ENCODE assay signal across 10 cellular contexts in the genomic region with DNA sequence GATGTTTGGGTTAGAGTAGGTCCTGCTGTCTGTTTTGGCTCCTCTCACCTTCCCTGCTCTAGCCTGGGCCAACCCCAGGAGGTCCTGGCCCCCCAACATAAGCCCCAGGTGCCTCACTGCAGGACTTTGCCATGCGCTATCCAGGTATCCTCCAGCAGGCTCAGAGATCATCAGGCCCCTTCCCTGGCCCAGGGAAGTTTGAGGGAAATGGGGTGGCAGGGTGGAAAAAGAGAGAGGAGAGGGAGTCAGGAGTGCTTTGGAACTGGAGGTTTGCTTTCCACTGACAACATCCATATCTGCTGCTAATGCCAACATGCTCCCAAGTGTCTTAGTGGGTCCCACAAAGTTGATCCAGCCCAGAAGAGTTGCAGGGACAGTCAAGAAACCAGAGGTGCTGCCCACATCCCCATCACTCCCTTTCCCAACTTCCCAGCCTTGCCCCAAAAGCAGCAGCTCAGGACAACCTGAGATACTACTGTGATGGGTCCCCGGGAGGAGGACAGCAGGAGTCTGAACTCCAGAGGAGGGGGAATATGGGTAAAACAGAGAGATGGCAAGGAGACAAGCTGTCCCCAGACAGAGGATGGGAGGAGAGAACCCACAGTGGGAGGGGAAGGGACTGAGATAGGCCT. TPM values are rescaled to one million over a fixed set of nuclear protein-coding genes. Genes with fewer than 3 reads are reported as not detected.
DNase-seq lines count a peak whose midpoint lies in the region; FAIRE-seq and TF ChIP-seq lines count a peak whose summit lies in the region.
"Had no signal": no experiment of that assay in that cellular context is flagged by ENCODE, and none has a peak within 500 bp of the region (broad histone marks: within the 10 kb centered on the region; RNA-seq: fewer than 3 reads in every experiment).

No MANE protein-coding gene starts in this region.

- H2AFZ ChIP-seq in GM23248 (no peak overlapping the region), PC-9 (no peak overlapping the region)

- H3K9me2 ChIP-seq in GM23248 (ENCODE audit: insufficient read depth) (no peaks in the 10 kb centered on the region), PC-9 (ENCODE audit: insufficient read depth) (no peaks in the 10 kb centered on the region)

- H3K36me3 Mint-ChIP-seq in progenitor cell of endocrine pancreas (ENCODE audit: insufficient read depth): no peaks in the 10 kb centered on the region

- 48 to 50% methylated on average over 2 of the region's 2 CpGs for whole genome bisulfite sequencing in GM23248 (ENCODE audit: low coverage in 1 of 2, low lambda C conversion rate in 2 of 2, missing lambda C conversion rate in 2 of 2), 2 experiments

- H3K4me1 Mint-ChIP-seq in progenitor cell of endocrine pancreas (ENCODE audit: low read depth): peaks cover 30% of the 10 kb centered on the region

- no TSS peak for BruUV-seq in PC-9 (replicated peaks; lab: Mats Ljungman, UMichigan)

- no peak overlapping the region for H3K27ac Mint-ChIP-seq in progenitor cell of endocrine pancreas

- H3K9ac ChIP-seq in GM23248: peak overlapping the region; percentile 95
- H3K9ac ChIP-seq in skeletal muscle satellite cell (ENCODE audit: low read depth, low read length): peak overlapping the region; percentile 85

- no peak for FAIRE-seq in GM12891 (lab: Jason Lieb, UNC)

- TF ChIP-seq CTCF in PC-9 (conservative IDR thresholded peaks at IDR 0.05) (no peak), progenitor cell of endocrine pancreas (IDR thresholded peaks at IDR 0.05; ENCODE audit: unreplicated experiment) (no peak)

- peaks cover 2% of the 10 kb centered on the region for H3K27me3 Mint-ChIP-seq in progenitor cell of endocrine pancreas

- H3K9me3 ChIP-seq in GM23248 (ENCODE audit: low read depth) (no peaks in the 10 kb centered on the region), iPS-18c (ENCODE audit: control insufficient read depth, insufficient read depth, low read length) (no peaks in the 10 kb centered on the region), skeletal muscle satellite cell (replicated peaks; ENCODE audit: low read length) (no peaks in the 10 kb centered on the region), PC-9 (ENCODE audit: insufficient read depth, low read depth) (no peaks in the 10 kb centered on the region)

- peak overlapping the region; percentile 99 for H3K4me2 ChIP-seq in GM23248 (ENCODE audit: unreplicated experiment)
- peak overlapping the region; percentile 98 for H3K4me2 ChIP-seq in skeletal muscle satellite cell (ENCODE audit: low read length)
- H3K4me2 ChIP-seq in PC-9: no peak overlapping the region

- peak overlapping the region; percentile 87 for H3K4me3 ChIP-seq in GM23248
- H3K4me3 ChIP-seq in iPS-18c (ENCODE audit: insufficient read depth, low read depth, low read length): 0 out of 2 replicates have a peak overlapping the region, but pooled peaks have one; percentile 16
- peak overlapping the region; percentile 88 for H3K4me3 ChIP-seq in skeletal muscle satellite cell (ENCODE audit: low read length)
- no peak overlapping the region for H3K4me3 ChIP-seq in PC-9

- H3K27me3 ChIP-seq in GM23248 (replicated peaks; ENCODE audit: insufficient read depth) (no peaks in the 10 kb centered on the region), skeletal muscle satellite cell (ENCODE audit: control insufficient read depth, insufficient read depth, low read length) (no peaks in the 10 kb centered on the region), PC-9 (ENCODE audit: insufficient read depth, low read depth) (no peaks in the 10 kb centered on the region)

- H3K79me2 ChIP-seq in GM23248 (ENCODE audit: insufficient read depth) (peaks cover 32% of the 10 kb centered on the region), PC-9 (ENCODE audit: low read depth) (peaks cover 12% of the 10 kb centered on the region)

- POLR2A ChIA-PET in PC-9 (lab: Charles Lee; ENCODE audit: unreplicated experiment): no interaction called here

- DNase-seq in GM23248: no peak
- DNase-seq in stimulated activated CD4-positive, alpha-beta T cell treated with anti-CD3 and anti-CD28 coated beads, Interleukin-2, amount 100 ng/mL, for 24 hours: no peak
- DNase-seq in PC-9: no peak
- no peak for DNase-seq in GM12891 (ENCODE audit: insufficient read length, low spot score)
- no peak for DNase-seq in progenitor cell of endocrine pancreas (ENCODE audit: low spot score, unreplicated experiment)
- DNase-seq: effector CD8-positive, alpha-beta T cell; NCI-H1048 had no signal

- H3K4me1 ChIP-seq in GM23248 (ENCODE audit: insufficient read depth) (peaks cover 68% of the 10 kb centered on the region), skeletal muscle satellite cell (ENCODE audit: control insufficient read depth, insufficient read depth, low read length) (peaks cover 84% of the 10 kb centered on the region), PC-9 (replicated peaks; ENCODE audit: insufficient read depth) (peaks cover 28% of the 10 kb centered on the region)

- peak overlapping the region; percentile 98 for H3K27ac ChIP-seq in GM23248
- H3K27ac ChIP-seq in angular gyrus (ENCODE audit: low read depth, low read length): peak overlapping the region; percentile 98
- no peak overlapping the region for H3K27ac ChIP-seq in PC-9

- no peaks in the 10 kb centered on the region for H3K9me3 Mint-ChIP-seq in progenitor cell of endocrine pancreas (ENCODE audit: low read depth)

- no peak for TF ChIP-seq POLR2A in GM12891 (IDR thresholded peaks at IDR 0.05; ENCODE audit: low read depth, low read length)

- H4K20me1 ChIP-seq in GM23248 (ENCODE audit: insufficient read depth) (no peaks in the 10 kb centered on the region), PC-9 (ENCODE audit: insufficient read depth) (peaks cover 10% of the 10 kb centered on the region; the same call in 1 of the 2 replicates)

- H3F3A ChIP-seq in GM23248 (ENCODE audit: insufficient read depth) (peaks cover 32% of the 10 kb centered on the region), PC-9 (ENCODE audit: insufficient read depth, low read depth) (peaks cover 49% of the 10 kb centered on the region)

- H3K36me3 ChIP-seq in GM23248 (ENCODE audit: low read depth) (no peaks in the 10 kb centered on the region), skeletal muscle satellite cell (ENCODE audit: insufficient read depth, low read length) (peaks cover 24% of the 10 kb centered on the region), PC-9 (ENCODE audit: low read depth) (no peaks in the 10 kb centered on the region)

- no peak overlapping the region for H3K4me3 Mint-ChIP-seq in progenitor cell of endocrine pancreas (ENCODE audit: low read depth)

- CTCF ChIA-PET in PC-9 (lab: Charles Lee): no interaction called here

- in situ Hi-C loops in GM23248 (cut with MboI): no loop called here

- intact Hi-C loops in PC-9 (cut with micrococcal nuclease; ENCODE audit: unreplicated experiment): loop anchor here (5.0 kb wide), 1 partner anchor 247 kb away; a partner anchor contains a TSS

TF ChIP-seq in GM12891, 5 proteins besides CTCF, POLR2A, EP300 and RAD21:
- TF ChIP-seq POU2F2 (IDR thresholded peaks at IDR 0.05; ENCODE audit: low read depth, low read length): no peak
- TF ChIP-seq PAX5 (IDR thresholded peaks at IDR 0.05; ENCODE audit: insufficient read depth, low read length, severe bottlenecking): no peak
- no peak for TF ChIP-seq SPI1 (IDR thresholded peaks at IDR 0.05; ENCODE audit: low read depth, low read length)
- no peak for TF ChIP-seq POLR2AphosphoS5 (IDR thresholded peaks at IDR 0.05; ENCODE audit: low read depth, low read length)
- TF ChIP-seq TAF1 (IDR thresholded peaks at IDR 0.05; ENCODE audit: low read depth, low read length): no peak

RNA-seq across cellular contexts. Expression of a gene that starts 0.7 kb away (rescaled TPM):
- 41.6 and 48.6 TPM in 2 replicates for total RNA-seq in GM23248 (2014; rRNA removed; shearing (Covaris generic))
- polyA plus RNA-seq in GM23248 (2016; fragmentation: Nextera tagmentation; extraction: Ambion mirVana): 24.1 and 26.1 TPM in 2 replicates
- total RNA-seq in skeletal muscle satellite cell (2012; rRNA removed): 67.9 and 70.8 TPM in 2 replicates
- 8.5 and 11.5 TPM in 2 replicates for total RNA-seq in PC-9 (2021)
- polyA plus RNA-seq in GM12891 (2012; ENCODE audit: low read depth, missing spikeins): 0.32 TPM
- total RNA-seq in progenitor cell of endocrine pancreas: 6.6 and 7.3 TPM in 2 replicates

RNA-seq across cellular contexts. Expression of a gene that starts 28.6 kb away (rescaled TPM):
- 42.5 and 48.7 TPM in 2 replicates for total RNA-seq in GM23248 (2014; rRNA removed; shearing (Covaris generic))
- 54.7 and 55.5 TPM in 2 replicates for polyA plus RNA-seq in GM23248 (2016; fragmentation: Nextera tagmentation; extraction: Ambion mirVana)
- 23.4 and 29.4 TPM in 2 replicates for total RNA-seq in skeletal muscle satellite cell (2012; rRNA removed)
- 15.2 and 17.2 TPM in 2 replicates for total RNA-seq in PC-9 (2021)
- 13.4 TPM for polyA plus RNA-seq in GM12891 (2012; ENCODE audit: low read depth, missing spikeins)
- total RNA-seq in progenitor cell of endocrine pancreas: 17.9 and 18.0 TPM in 2 replicates

RNA-seq across cellular contexts. Expression of a gene that starts 44.3 kb away (rescaled TPM):
- 436 and 501 TPM in 2 replicates for total RNA-seq in GM23248 (2014; rRNA removed; shearing (Covaris generic))
- polyA plus RNA-seq in GM23248 (2016; fragmentation: Nextera tagmentation; extraction: Ambion mirVana): 73.4 and 74.8 TPM in 2 replicates
- 788 and 899 TPM in 2 replicates for total RNA-seq in skeletal muscle satellite cell (2012; rRNA removed)
- total RNA-seq in PC-9 (2021): 531 and 615 TPM in 2 replicates
- 328 TPM for polyA plus RNA-seq in GM12891 (2012; ENCODE audit: low read depth, missing spikeins)
- total RNA-seq in progenitor cell of endocrine pancreas: 447 and 487 TPM in 2 replicates

RNA-seq across cellular contexts. Expression of a gene that starts 46.9 kb away (rescaled TPM):
- 1,132 and 1,614 TPM in 2 replicates for total RNA-seq in GM23248 (2014; rRNA removed; shearing (Covaris generic))
- 1,827 and 1,899 TPM in 2 replicates for polyA plus RNA-seq in GM23248 (2016; fragmentation: Nextera tagmentation; extraction: Ambion mirVana)
- total RNA-seq in skeletal muscle satellite cell (2012; rRNA removed): 603 and 918 TPM in 2 replicates
- total RNA-seq in PC-9 (2021) (290 and 333 TPM in 2 replicates), progenitor cell of endocrine pancreas (25.7 and 26.5 TPM in 2 replicates)
- not detected for polyA plus RNA-seq in GM12891 (2012; ENCODE audit: low read depth, missing spikeins)

RNA-seq across cellular contexts. Expression of a gene that starts 52.7 kb away (rescaled TPM):
- not detected in 2 replicates for total RNA-seq in GM23248 (2014; rRNA removed; shearing (Covaris generic))
- polyA plus RNA-seq in GM23248 (2016; fragmentation: Nextera tagmentation; extraction: Ambion mirVana): 0.33 and 0.43 TPM in 2 replicates
- 0.44 TPM in 1 of 2 replicates, not detected in the other for total RNA-seq in skeletal muscle satellite cell (2012; rRNA removed)
- total RNA-seq in PC-9 (2021): 0.70 and 0.79 TPM in 2 replicates
- not detected for polyA plus RNA-seq in GM12891 (2012; ENCODE audit: low read depth, missing spikeins)
- 0.98 and 1.1 TPM in 2 replicates for total RNA-seq in progenitor cell of endocrine pancreas
